9 cellular contexts compared by ENCODE assay signal in the genomic region with DNA sequence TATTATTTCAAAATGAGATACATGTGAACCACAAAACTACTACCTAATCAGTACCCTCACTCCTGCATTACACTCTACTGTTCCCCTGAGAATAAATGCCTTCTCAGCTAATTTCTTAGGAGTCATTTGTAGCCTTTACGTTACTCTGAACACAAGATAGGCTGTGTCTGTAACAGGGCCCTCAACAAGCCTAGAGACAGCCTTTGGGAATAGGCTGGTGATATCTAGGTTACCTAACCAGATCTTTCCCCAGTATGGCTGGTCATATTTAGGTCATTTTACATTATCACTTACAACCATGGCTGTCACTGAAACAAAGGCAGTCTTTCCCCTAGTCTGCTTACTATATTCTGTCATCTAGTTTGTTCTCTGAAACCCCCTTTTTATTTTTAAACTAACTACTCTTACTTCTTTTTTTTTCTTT. TPM values are rescaled to one million over a fixed set of nuclear protein-coding genes. Genes with fewer than 3 reads are reported as not detected.
DNase-seq lines count a peak whose midpoint lies in the region; ATAC-seq lines count a peak whose summit lies in the region.
"Had no signal": no experiment of that assay in that cellular context is flagged by ENCODE, and none has a peak within 500 bp of the region (broad histone marks: within the 10 kb centered on the region; RNA-seq: fewer than 3 reads in every experiment).

No MANE protein-coding gene starts in this region.

- ATAC-seq in HG03060 (IDR thresholded peaks at IDR 0.05; ENCODE audit: low read depth, unreplicated experiment), result peak; percentile 42
- ATAC-seq in T-helper 17 cell, result peak; percentile 70

- DNase-seq in activated naive CD4-positive, alpha-beta T cell treated with anti-CD3 and anti-CD28 coated beads for 36 hours, result no peak
- no peak for DNase-seq in activated naive CD4-positive, alpha-beta T cell (lab: John Stamatoyannopoulos, UW)
- DNase-seq in T-helper 17 cell (no peak), NCI-H748 treated with DMSO at 0.1 percent for 48 hours (lab: John Stamatoyannopoulos, UW) (no peak), DMS53 (lab: John Stamatoyannopoulos, UW) (no peak)
- DNase-seq in effector CD4-positive, alpha-beta T cell, result no peak
- DNase-seq: NCI-H2029 treated with DMSO at 0.1 percent for 48 hours had no signal

- CTCF ChIA-PET in activated naive CD4-positive, alpha-beta T cell treated with anti-CD3 and anti-CD28 coated beads for 36 hours (lab: Charles Lee), result interaction anchor here (0.7 to 9.1 kb wide), 9 partner anchors 8 to 83 kb away, joined by 3 to 87 read pairs (median 4); a partner anchor contains a TSS

- H3K27ac Mint-ChIP-seq in activated naive CD4-positive, alpha-beta T cell treated with anti-CD3 and anti-CD28 coated beads for 36 hours, result peak overlapping the region; percentile 91
- H3K27ac Mint-ChIP-seq in T-helper 17 cell, result peak overlapping the region; percentile 97
- H3K27ac Mint-ChIP-seq in stimulated activated naive CD8-positive, alpha-beta T cell treated with anti-CD3 and anti-CD28 coated beads, Interleukin-15, Interleukin-2, amounts not matched to agents 100 ng/mL and 50 ng/mL, for 24 hours, result peak overlapping the region; percentile 92

- H3K9me3 Mint-ChIP-seq in activated naive CD4-positive, alpha-beta T cell treated with anti-CD3 and anti-CD28 coated beads for 36 hours, result no peaks in the 10 kb centered on the region
- no peaks in the 10 kb centered on the region for H3K9me3 Mint-ChIP-seq in stimulated activated naive CD8-positive, alpha-beta T cell treated with anti-CD3 and anti-CD28 coated beads, Interleukin-15, Interleukin-2, amounts not matched to agents 100 ng/mL and 50 ng/mL, for 24 hours

- peak overlapping the region; percentile 64 for H3K4me3 Mint-ChIP-seq in activated naive CD4-positive, alpha-beta T cell treated with anti-CD3 and anti-CD28 coated beads for 36 hours
- H3K4me3 Mint-ChIP-seq in T-helper 17 cell, result peak overlapping the region; percentile 88
- peak overlapping the region; percentile 77 for H3K4me3 Mint-ChIP-seq in stimulated activated naive CD8-positive, alpha-beta T cell treated with anti-CD3 and anti-CD28 coated beads, Interleukin-15, Interleukin-2, amounts not matched to agents 100 ng/mL and 50 ng/mL, for 24 hours

- H3K27me3 Mint-ChIP-seq in activated naive CD4-positive, alpha-beta T cell treated with anti-CD3 and anti-CD28 coated beads for 36 hours (ENCODE audit: low read depth), result no peaks in the 10 kb centered on the region
- H3K27me3 Mint-ChIP-seq in T-helper 17 cell, result no peaks in the 10 kb centered on the region
- H3K27me3 Mint-ChIP-seq in stimulated activated naive CD8-positive, alpha-beta T cell treated with anti-CD3 and anti-CD28 coated beads, Interleukin-15, Interleukin-2, amounts not matched to agents 100 ng/mL and 50 ng/mL, for 24 hours, result no peaks in the 10 kb centered on the region

- no peaks in the 10 kb centered on the region for H3K9me3 ChIP-seq in T-helper 17 cell (ENCODE audit: control insufficient read depth, low read length, poor library complexity, severe bottlenecking)

- intact Hi-C loops in activated naive CD4-positive, alpha-beta T cell treated with anti-CD3 and anti-CD28 coated beads for 36 hours (cut with micrococcal nuclease), result loop anchor here (2.0 to 5.0 kb wide), 3 partner anchors 42 to 380 kb away; a partner anchor contains a TSS

- H3K36me3 Mint-ChIP-seq in activated naive CD4-positive, alpha-beta T cell treated with anti-CD3 and anti-CD28 coated beads for 36 hours (ENCODE audit: low read depth), result peaks cover 14% of the 10 kb centered on the region
- peaks cover 8% of the 10 kb centered on the region for H3K36me3 Mint-ChIP-seq in T-helper 17 cell (ENCODE audit: low read depth)
- peaks cover 54% of the 10 kb centered on the region for H3K36me3 Mint-ChIP-seq in stimulated activated naive CD8-positive, alpha-beta T cell treated with anti-CD3 and anti-CD28 coated beads, Interleukin-15, Interleukin-2, amounts not matched to agents 100 ng/mL and 50 ng/mL, for 24 hours (ENCODE audit: low read depth)

- peaks cover 75% of the 10 kb centered on the region for H3K4me1 Mint-ChIP-seq in activated naive CD4-positive, alpha-beta T cell treated with anti-CD3 and anti-CD28 coated beads for 36 hours (ENCODE audit: low read depth)
- peaks cover 54% of the 10 kb centered on the region for H3K4me1 Mint-ChIP-seq in T-helper 17 cell
- H3K4me1 Mint-ChIP-seq in stimulated activated naive CD8-positive, alpha-beta T cell treated with anti-CD3 and anti-CD28 coated beads, Interleukin-15, Interleukin-2, amounts not matched to agents 100 ng/mL and 50 ng/mL, for 24 hours (ENCODE audit: low read depth), result peaks cover 91% of the 10 kb centered on the region

RNA-seq across cellular contexts. Expression of a gene that starts 14.2 kb away (rescaled TPM):
- total RNA-seq in activated naive CD4-positive, alpha-beta T cell treated with anti-CD3 and anti-CD28 coated beads for 36 hours, result 10 to 100 TPM; 29.5 to 30.6 TPM
- 100 to 1,000 TPM; 203 to 260 TPM for total RNA-seq in T-helper 17 cell

RNA-seq across cellular contexts. Expression of a gene that starts 14.6 kb away (rescaled TPM):
- total RNA-seq in activated naive CD4-positive, alpha-beta T cell treated with anti-CD3 and anti-CD28 coated beads for 36 hours, result 10 to 100 TPM; 22.2 to 22.3 TPM
- 10 to 100 TPM; 23.3 to 31.0 TPM for total RNA-seq in T-helper 17 cell

Comparison
In these comparisons a context has a peak if more than half of its experiments do, and no peak if none do; other contexts are left out.
1. RNA of a gene that starts 14.2 kb away (total RNA-seq): 203 to 260 TPM in T-helper 17 cell; 29.5 to 30.6 TPM in activated naive CD4-positive, alpha-beta T cell treated with anti-CD3 and anti-CD28 coated beads for 36 hours; every median in the first group is over 4 times any median in the second.
2. Peak in every context shown above with its lines, with median percentiles within 50 percentile points of each other: H3K27ac Mint-ChIP-seq and H3K4me3 Mint-ChIP-seq.